Comparison of ENCODE assay signal across 16 cellular contexts in the genomic region with DNA sequence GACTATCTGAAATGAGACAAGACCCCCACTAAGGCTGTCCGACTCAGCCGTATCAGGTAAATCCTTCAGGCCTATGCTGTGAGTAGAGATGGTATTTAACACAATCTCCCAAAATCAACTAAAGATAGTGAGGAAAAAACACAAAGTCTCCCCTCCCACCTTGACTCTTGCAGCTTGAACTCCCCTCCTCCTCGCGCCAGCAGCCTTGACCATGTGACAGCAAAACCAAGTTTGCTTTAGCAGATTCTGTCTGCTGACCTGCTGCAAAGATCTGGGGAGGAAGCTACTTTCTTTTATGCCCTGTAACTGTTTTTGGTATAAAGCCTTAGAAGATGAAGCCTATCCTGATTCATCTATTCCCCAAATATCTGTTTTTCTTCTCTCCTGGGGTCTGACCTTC.
DNase-seq lines count a peak whose midpoint lies in the region; ATAC-seq lines count a peak whose summit lies in the region.
"Had no signal": no experiment of that assay in that cellular context is flagged by ENCODE, and none has a peak within 500 bp of the region (broad histone marks: within the 10 kb centered on the region; RNA-seq: fewer than 3 reads in every experiment).

No MANE protein-coding gene starts in this region.

- ATAC-seq in GM21423 (IDR thresholded peaks at IDR 0.05; ENCODE audit: unreplicated experiment): no peak
- ATAC-seq: CD8-positive, alpha-beta T cell; GM12878; GM23338 had no signal

- peak; percentile 15 for DNase-seq in NCI-H526 treated with DMSO at 0.1 percent for 48 hours (lab: John Stamatoyannopoulos, UW)
- DNase-seq in NCI-H526 (lab: John Stamatoyannopoulos, UW): no peak
- peak; percentile 23 for DNase-seq in NCI-H69 (lab: John Stamatoyannopoulos, UW)
- peak; percentile 36 for DNase-seq in left kidney (ENCODE audit: low read depth, low spot score)
- no peak for DNase-seq in NAMALWA (ENCODE audit: low spot score)
- DNase-seq in RPMI8226: no peak
- DNase-seq: CD4-positive, CD25-positive, alpha-beta regulatory T cell; CD8-positive, alpha-beta T cell; DMS153; DMS79; EL; GDM1; HFFc6 had no signal

Comparison
In these comparisons a context has a peak if more than half of its experiments do, and no peak if none do; other contexts are left out.
1. DNase-seq: peak in NCI-H526 treated with DMSO at 0.1 percent for 48 hours (single experiment), NCI-H69 (single experiment) and left kidney (single experiment); none in NCI-H526 (0 of 2), NAMALWA (single experiment) and RPMI8226 (single experiment).